1 cellular context compared by ENCODE assay signal in the genomic region with DNA sequence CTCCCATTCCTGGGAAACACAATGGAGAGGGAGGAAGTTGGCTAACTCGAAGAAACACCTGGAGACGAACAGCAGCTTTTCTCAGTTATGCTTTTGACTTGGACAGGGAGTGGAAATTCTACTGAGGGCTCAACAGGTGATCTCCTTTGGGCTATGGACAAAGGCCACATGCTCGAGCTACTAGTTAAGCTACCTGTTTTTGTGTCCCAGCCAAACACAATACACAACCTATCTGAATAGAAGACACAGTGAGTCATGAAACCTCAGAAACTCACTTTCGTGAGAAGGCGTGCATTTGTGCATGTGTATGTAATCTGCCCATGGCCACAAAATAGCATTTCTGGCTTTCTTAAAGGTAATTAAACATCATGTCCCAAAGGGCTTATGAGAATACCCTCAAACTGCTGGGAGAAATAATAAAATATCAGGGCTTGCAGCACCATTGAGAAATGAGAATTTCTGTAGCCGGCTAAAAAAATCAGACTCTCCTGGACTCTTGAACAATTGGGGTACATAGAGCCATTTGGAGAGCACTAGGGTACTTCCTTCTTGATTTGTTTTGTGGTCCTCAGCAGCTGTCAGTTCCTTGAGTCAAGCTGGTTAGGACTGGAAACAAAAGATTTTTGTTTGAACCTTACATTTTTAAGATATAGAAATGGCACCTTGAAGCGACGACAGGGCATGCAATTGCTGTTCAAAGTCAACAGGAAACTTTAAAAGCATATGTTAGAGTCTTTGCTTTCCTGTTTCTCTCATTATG.
A peak's percentile ranks its signal among the peaks of the same experiment; 100 is the strongest.
TF ChIP-seq lines count a peak whose summit lies in the region.

No MANE protein-coding gene starts in this region.

TF ChIP-seq in GM12878, 131 proteins besides CTCF, POLR2A, EP300 and RAD21 (continued from another document):
- TF ChIP-seq, protein P1, sequence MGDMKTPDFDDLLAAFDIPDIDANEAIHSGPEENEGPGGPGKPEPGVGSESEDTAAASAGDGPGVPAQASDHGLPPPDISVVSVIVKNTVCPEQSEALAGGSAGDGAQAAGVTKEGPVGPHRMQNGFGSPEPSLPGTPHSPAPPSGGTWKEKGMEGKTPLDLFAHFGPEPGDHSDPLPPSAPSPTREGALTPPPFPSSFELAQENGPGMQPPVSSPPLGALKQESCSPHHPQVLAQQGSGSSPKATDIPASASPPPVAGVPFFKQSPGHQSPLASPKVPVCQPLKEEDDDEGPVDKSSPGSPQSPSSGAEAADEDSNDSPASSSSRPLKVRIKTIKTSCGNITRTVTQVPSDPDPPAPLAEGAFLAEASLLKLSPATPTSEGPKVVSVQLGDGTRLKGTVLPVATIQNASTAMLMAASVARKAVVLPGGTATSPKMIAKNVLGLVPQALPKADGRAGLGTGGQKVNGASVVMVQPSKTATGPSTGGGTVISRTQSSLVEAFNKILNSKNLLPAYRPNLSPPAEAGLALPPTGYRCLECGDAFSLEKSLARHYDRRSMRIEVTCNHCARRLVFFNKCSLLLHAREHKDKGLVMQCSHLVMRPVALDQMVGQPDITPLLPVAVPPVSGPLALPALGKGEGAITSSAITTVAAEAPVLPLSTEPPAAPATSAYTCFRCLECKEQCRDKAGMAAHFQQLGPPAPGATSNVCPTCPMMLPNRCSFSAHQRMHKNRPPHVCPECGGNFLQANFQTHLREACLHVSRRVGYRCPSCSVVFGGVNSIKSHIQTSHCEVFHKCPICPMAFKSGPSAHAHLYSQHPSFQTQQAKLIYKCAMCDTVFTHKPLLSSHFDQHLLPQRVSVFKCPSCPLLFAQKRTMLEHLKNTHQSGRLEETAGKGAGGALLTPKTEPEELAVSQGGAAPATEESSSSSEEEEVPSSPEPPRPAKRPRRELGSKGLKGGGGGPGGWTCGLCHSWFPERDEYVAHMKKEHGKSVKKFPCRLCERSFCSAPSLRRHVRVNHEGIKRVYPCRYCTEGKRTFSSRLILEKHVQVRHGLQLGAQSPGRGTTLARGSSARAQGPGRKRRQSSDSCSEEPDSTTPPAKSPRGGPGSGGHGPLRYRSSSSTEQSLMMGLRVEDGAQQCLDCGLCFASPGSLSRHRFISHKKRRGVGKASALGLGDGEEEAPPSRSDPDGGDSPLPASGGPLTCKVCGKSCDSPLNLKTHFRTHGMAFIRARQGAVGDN (IDR thresholded peaks at IDR 0.05): peak; percentile 27; the same call in 1 of the 2 replicates
- TF ChIP-seq RB1 (IDR thresholded peaks at IDR 0.05; ENCODE audit: borderline replicate concordance) (no peak), SRF (IDR thresholded peaks at IDR 0.05; ENCODE audit: low read depth in 2 of 2, low read length in 2 of 2) (no peak), MEF2B (IDR thresholded peaks at IDR 0.05; ENCODE audit: partially characterized antibody, poor library complexity, severe bottlenecking) (peak; percentile 19)
TF ChIP-seq in GM12878: peak in this region for 3.
